ENCODE assay signal across 24 cellular contexts in the genomic region with DNA sequence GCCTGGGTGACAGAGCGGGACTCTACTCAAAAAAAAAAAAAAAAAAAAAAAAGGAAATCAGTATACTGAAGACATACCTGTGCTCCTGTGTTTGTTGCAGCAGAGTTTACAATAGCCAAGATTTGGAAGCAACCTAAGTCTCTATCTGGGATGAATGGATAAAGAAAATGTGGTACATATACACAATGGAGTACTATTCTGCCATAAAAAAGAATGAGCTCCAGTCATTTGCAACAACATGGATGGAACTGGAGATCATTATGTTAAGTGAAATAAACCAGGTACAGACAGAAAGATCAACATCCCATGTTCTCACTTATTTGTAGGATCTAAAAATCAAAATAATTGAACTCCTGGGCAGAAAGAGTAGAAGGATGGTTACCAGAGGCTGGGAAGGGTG.
"Had no signal": no experiment of that assay in that cellular context is flagged by ENCODE, and none has a peak within 500 bp of the region (broad histone marks: within the 10 kb centered on the region; RNA-seq: fewer than 3 reads in every experiment).

No MANE protein-coding gene starts in this region.

- H3K4me1 ChIP-seq: breast epithelium had no signal

- DNase-seq: activated B cell treated with CpG ODN at 0.5 μM for 24 hours; activated CD4-positive, alpha-beta T cell treated with anti-CD3 and anti-CD28 coated beads, Interleukin-2, amount 50 U/mL, for 4 hours; activated naive CD4-positive, alpha-beta T cell; activated T-cell treated with anti-CD3 and anti-CD28 coated beads, Interleukin-2, amount 50 U/mL, for 4 hours; dermis blood vessel endothelial cell; effector CD4-positive, alpha-beta T cell; gastrocnemius medialis; glutamatergic neuron; left lung; lower lobe of right lung; mucosa of descending colon; ovary; stimulated activated CD4-positive, alpha-beta T cell treated with anti-CD3 and anti-CD28 coated beads, Interleukin-4, amount 100 ng/mL, for 24 hours; stimulated activated naive CD8-positive, alpha-beta T cell treated with anti-CD3 and anti-CD28 coated beads, Interleukin-15, amount 100 ng/mL, for 72 hours; substantia nigra; thyroid gland; upper lobe of left lung had no signal

- H3K4me1 Mint-ChIP-seq: stimulated activated naive CD8-positive, alpha-beta T cell treated with anti-CD3 and anti-CD28 coated beads, Interleukin-15, amount 100 ng/mL, for 72 hours had no signal

- H3K9me3 ChIP-seq: breast epithelium, gastrocnemius medialis, left lung, lower lobe of right lung, mucosa of descending colon, ovary, thyroid gland, upper lobe of left lung, vagina had no signal

- ATAC-seq: activated naive CD4-positive, alpha-beta T cell treated with anti-CD3 and anti-CD28 coated beads, Interleukin-2, amount 50 U/mL, for 72 hours; gastrocnemius medialis; left lung; lower lobe of right lung; sciatic nerve; stimulated activated memory B cell treated with anti-CD40 and anti-IgM and Interleukin-4, amounts not matched to agents 10 μg/mL and 1 μg/mL and 100 μg/mL, for 72 hours; stimulated activated naive CD8-positive, alpha-beta T cell treated with anti-CD3 and anti-CD28 coated beads, Interleukin-15, amount 100 ng/mL, for 72 hours had no signal

- H3K9me3 Mint-ChIP-seq: activated B cell treated with CpG ODN at 0.5 μM for 24 hours; activated T-cell treated with anti-CD3 and anti-CD28 coated beads, Interleukin-2, amount 50 U/mL, for 4 hours; stimulated activated memory B cell treated with anti-CD40 and anti-IgM and Interleukin-4, amounts not matched to agents 10 μg/mL and 1 μg/mL and 100 μg/mL, for 72 hours; stimulated activated naive CD8-positive, alpha-beta T cell treated with anti-CD3 and anti-CD28 coated beads, Interleukin-15, amount 100 ng/mL, for 72 hours had no signal

- H3K27me3 ChIP-seq: breast epithelium, gastrocnemius medialis, left lung, ovary, thyroid gland, upper lobe of left lung, vagina had no signal

- H3K27me3 Mint-ChIP-seq: activated B cell treated with CpG ODN at 0.5 μM for 24 hours; progenitor cell of endocrine pancreas; stimulated activated memory B cell treated with anti-CD40 and anti-IgM and Interleukin-4, amounts not matched to agents 10 μg/mL and 1 μg/mL and 100 μg/mL, for 72 hours had no signal

- H3K27ac Mint-ChIP-seq: progenitor cell of endocrine pancreas had no signal

- H3K4me3 Mint-ChIP-seq: activated B cell treated with CpG ODN at 0.5 μM for 24 hours; activated T-cell treated with anti-CD3 and anti-CD28 coated beads, Interleukin-2, amount 50 U/mL, for 4 hours; stimulated activated naive CD8-positive, alpha-beta T cell treated with anti-CD3 and anti-CD28 coated beads, Interleukin-15, amount 100 ng/mL, for 72 hours had no signal

- H3K4me3 ChIP-seq: breast epithelium, gastrocnemius medialis, left lung, lower lobe of right lung, mucosa of descending colon, ovary, skin epidermis, thyroid gland, upper lobe of left lung, vagina had no signal

- H3K27ac ChIP-seq: breast epithelium, gastrocnemius medialis, left lung, lower lobe of right lung, ovary, skin epidermis, thyroid gland, upper lobe of left lung, vagina had no signal

- H3K36me3 ChIP-seq: breast epithelium, gastrocnemius medialis, lower lobe of right lung, ovary, thyroid gland, upper lobe of left lung, vagina had no signal
